Comparison of ENCODE assay signal across 17 cellular contexts in genomic region chr12:69247253-69248018, GRCh38. TPM values are rescaled to one million over a fixed set of nuclear protein-coding genes. Genes with fewer than 3 reads are reported as not detected.
DNase-seq lines count a peak whose midpoint lies in the region; ATAC-seq and TF ChIP-seq lines count a peak whose summit lies in the region.
"Had no signal": no experiment of that assay in that cellular context is flagged by ENCODE, and none has a peak within 500 bp of the region (broad histone marks: within the 10 kb centered on the region; RNA-seq: fewer than 3 reads in every experiment).

No MANE protein-coding gene starts in this region.

- H3K36me3 ChIP-seq in breast epithelium, result no peaks in the 10 kb centered on the region
- H3K36me3 ChIP-seq in stomach, result peaks cover 0 to 7% (median 0%) of the 10 kb centered on the region in 4 donors
- H3K36me3 ChIP-seq: neutrophil had no signal

- H3K9me3 Mint-ChIP-seq in MCF 10A (ENCODE audit: unreplicated experiment) (no peaks in the 10 kb centered on the region), T-cell (no peaks in the 10 kb centered on the region)

- H3K27ac Mint-ChIP-seq in MCF 10A (ENCODE audit: low read depth, unreplicated experiment), result peak overlapping the region; percentile 54
- H3K27ac Mint-ChIP-seq in T-cell, result peak overlapping the region; percentile 22 to 64

- no peak overlapping the region for H3K4me3 Mint-ChIP-seq in MCF 10A (ENCODE audit: unreplicated experiment)
- peak overlapping the region; percentile 23 to 58 (median 39) for H3K4me3 Mint-ChIP-seq in T-cell

- TF ChIP-seq POLR2A in breast epithelium (IDR thresholded peaks at IDR 0.05) (no peak), erythroblast (IDR thresholded peaks at IDR 0.05; ENCODE audit: low read length) (no peak), stomach (IDR thresholded peaks at IDR 0.05) (no peak)

- intact Hi-C loops in MCF 10A (cut with micrococcal nuclease), result no loop called here
- intact Hi-C loops in breast epithelium (cut with DNase I; ENCODE audit: low total_unique reads), result no loop called here
- intact Hi-C loops in stomach (cut with DNase I; ENCODE audit: low total_unique reads), result no loop called here
- intact Hi-C loops in posterior vena cava (cut with DNase I), result no loop called here

- BruUV-seq in MCF 10A (replicated peaks; lab: Mats Ljungman, UMichigan), result no TSS peak

- H3K4me1 ChIP-seq in breast epithelium, result no peaks in the 10 kb centered on the region
- H3K4me1 ChIP-seq in stomach, result peaks cover 20 to 88% (median 54%) of the 10 kb centered on the region in 4 donors

- H3K27me3 Mint-ChIP-seq in MCF 10A (ENCODE audit: insufficient read depth, unreplicated experiment), result no peaks in the 10 kb centered on the region
- no peaks in the 10 kb centered on the region for H3K27me3 Mint-ChIP-seq in T-cell

- no peak overlapping the region for H3K4me3 ChIP-seq in breast epithelium
- no peak overlapping the region for H3K4me3 ChIP-seq in stomach
- H3K4me3 ChIP-seq: dorsolateral prefrontal cortex, lung had no signal

- no peak for DNase-seq in MCF 10A (ENCODE audit: unreplicated experiment)
- no peak for DNase-seq in breast epithelium (ENCODE audit: low spot score in 2 of 2)
- no peak for DNase-seq in T-cell
- DNase-seq in erythroblast (lab: John Stamatoyannopoulos, UW), result peak; percentile 10 to 24
- no peak for DNase-seq in stomach
- no peak for DNase-seq in posterior vena cava (ENCODE audit: low spot score)
- DNase-seq in T-helper 9 cell, result no peak
- DNase-seq: activated T-cell treated with anti-CD3 and anti-CD28 coated beads for 4 hours; dorsolateral prefrontal cortex; GOT3; NCI-H1417 treated with DMSO at 0.1 percent for 48 hours; SK-N-SH; stimulated activated naive CD4-positive, alpha-beta T cell treated with Interleukin-2 at 50 U/mL for 16 hours; WERI-Rb-1 had no signal

- H3K27me3 ChIP-seq in breast epithelium, result no peaks in the 10 kb centered on the region
- no peaks in the 10 kb centered on the region for H3K27me3 ChIP-seq in stomach
- H3K27me3 ChIP-seq: dorsolateral prefrontal cortex, neutrophil had no signal

- H3K27ac ChIP-seq in breast epithelium (no peak overlapping the region), stomach (peak overlapping the region in 4 of 5 donors; percentile 1 to 52 (median 18))
- H3K27ac ChIP-seq: neutrophil, WERI-Rb-1 had no signal

- ATAC-seq in T-cell (replicated peaks in 1 of 4) (no peak), HG02981 (IDR thresholded peaks at IDR 0.05; ENCODE audit: unreplicated experiment) (no peak)

- TF ChIP-seq EP300 in stomach (IDR thresholded peaks at IDR 0.05), result no peak

- no peaks in the 10 kb centered on the region for H3K36me3 Mint-ChIP-seq in MCF 10A (ENCODE audit: insufficient read depth, unreplicated experiment)
- peaks cover 7% of the 10 kb centered on the region for H3K36me3 Mint-ChIP-seq in T-cell

- TF ChIP-seq CTCF in MCF 10A (IDR thresholded peaks at IDR 0.05; ENCODE audit: unreplicated experiment), result no peak
- no peak for TF ChIP-seq CTCF in breast epithelium (IDR thresholded peaks at IDR 0.05)
- no peak for TF ChIP-seq CTCF in stomach (IDR thresholded peaks at IDR 0.05)

- H3K4me1 Mint-ChIP-seq in MCF 10A (ENCODE audit: insufficient read depth, unreplicated experiment), result peaks cover 41% of the 10 kb centered on the region
- H3K4me1 Mint-ChIP-seq in T-cell, result peaks cover 81 to 88% (median 84%) of the 10 kb centered on the region in 3 donors

- WGBS in stomach, 5 donors, result 31 to 59% (median 45%) methylated on average over 3 of the region's 3 CpGs

- POLR2A ChIA-PET in MCF 10A (lab: Yijun Ruan, JAX), result interaction anchor here (0.6 to 2.1 kb wide), 7 partner anchors 8 to 222 kb away, joined by 3 to 5 read pairs (median 3); partner anchors contain the start of gene FRS2
- POLR2A ChIA-PET in T-cell (lab: Charles Lee), result interaction anchor here in 1 of 2 donors (0.6 kb wide), 2 partner anchors 72 to 417 kb away, joined by 3 to 4 read pairs; no protein-coding TSS in a partner anchor

- CTCF ChIA-PET in MCF 10A (lab: Yijun Ruan, JAX) (interaction anchor here (0.6 to 1.9 kb wide), 6 partner anchors 18 to 1329 kb away, joined by 3 to 5 read pairs (median 4); no protein-coding TSS in a partner anchor), T-cell (lab: Charles Lee) (interaction anchor here (1.1 to 2.3 kb wide), 2 partner anchors 91 kb away, joined by 7 to 20 read pairs; no protein-coding TSS in a partner anchor)

- no peaks in the 10 kb centered on the region for H3K9me3 ChIP-seq in breast epithelium
- no peaks in the 10 kb centered on the region for H3K9me3 ChIP-seq in stomach
- H3K9me3 ChIP-seq: neutrophil, SK-N-SH had no signal

RNA-seq across cellular contexts. Expression of gene CPSF6, which starts 8.1 kb away (rescaled TPM):
- total RNA-seq in MCF 10A (2022) (58.9 and 66.1 TPM in 2 replicates), breast epithelium (10 to 100 TPM; 29.9 to 59.3 (median 41.3) TPM), T-cell (100 to 1,000 TPM in 1 of 5 donors, 10 to 100 TPM in 4; 84.3 to 111 (median 86.7) TPM), stomach (100 to 1,000 TPM in 1 of 5 donors, 10 to 100 TPM in 4; 40.6 to 113 (median 53.7) TPM), posterior vena cava (10 to 100 TPM; 42.9 to 44.9 TPM)
- polyA plus RNA-seq in stomach, result 10 to 100 TPM; 14.9 to 19.2 (median 16.4) TPM

Comparison
In these comparisons a context has a peak if more than half of its experiments do, and no peak if none do; other contexts are left out.
1. DNase-seq: peak in erythroblast (2 of 2); none in MCF 10A (single experiment), breast epithelium (0 of 2), T-cell (0 of 34), stomach (single experiment), posterior vena cava (single experiment) and T-helper 9 cell (single experiment).
2. H3K27ac ChIP-seq: peak in stomach (4 of 5); none in breast epithelium (0 of 2).